Comparison of ENCODE assay signal across 10 cellular contexts in genomic region chr4:40289366-40290188, GRCh38. TPM values are rescaled to one million over a fixed set of nuclear protein-coding genes. Genes with fewer than 3 reads are reported as not detected.
DNase-seq lines count a peak whose midpoint lies in the region; ATAC-seq, FAIRE-seq and TF ChIP-seq lines count a peak whose summit lies in the region.
"Had no signal": no experiment of that assay in that cellular context is flagged by ENCODE, and none has a peak within 500 bp of the region (broad histone marks: within the 10 kb centered on the region; RNA-seq: fewer than 3 reads in every experiment).

No MANE protein-coding gene starts in this region.

- peak overlapping the region; percentile 69 for H3K4me3 Mint-ChIP-seq in T-helper 2 cell treated with Interferon-gamma antibody and Interleukin-4, amounts not matched to agents 5 μg/mL and 100 μg/mL, for 36 hours
- H3K4me3 Mint-ChIP-seq in naive B cell: peak overlapping the region; percentile 31 to 89 (median 72)

- no peaks in the 10 kb centered on the region for H3K27me3 Mint-ChIP-seq in T-helper 2 cell treated with Interferon-gamma antibody and Interleukin-4, amounts not matched to agents 5 μg/mL and 100 μg/mL, for 36 hours (ENCODE audit: low read depth)
- H3K27me3 Mint-ChIP-seq in naive B cell: no peaks in the 10 kb centered on the region

- no peak for TF ChIP-seq POLR2A in GM12891 (IDR thresholded peaks at IDR 0.05; ENCODE audit: low read depth, low read length)

- H3K4me1 Mint-ChIP-seq in T-helper 2 cell treated with Interferon-gamma antibody and Interleukin-4, amounts not matched to agents 5 μg/mL and 100 μg/mL, for 36 hours (ENCODE audit: low read depth): peaks cover 44% of the 10 kb centered on the region
- peaks cover 54 to 90% (median 87%) of the 10 kb centered on the region in 3 donors for H3K4me1 Mint-ChIP-seq in naive B cell

- peak; percentile 41 for FAIRE-seq in GM12891 (lab: Jason Lieb, UNC)
- FAIRE-seq: TTC549 had no signal

- ATAC-seq in HG03442 (IDR thresholded peaks at IDR 0.05; ENCODE audit: unreplicated experiment): peak; percentile 74
- peak; percentile 74 to 75 for ATAC-seq in naive B cell (ENCODE audit: low read depth in 2 of 2)

- H3K27ac Mint-ChIP-seq in T-helper 2 cell treated with Interferon-gamma antibody and Interleukin-4, amounts not matched to agents 5 μg/mL and 100 μg/mL, for 36 hours: peak overlapping the region; percentile 83
- peak overlapping the region; percentile 60 to 95 (median 91) for H3K27ac Mint-ChIP-seq in naive B cell

- peaks cover 8% of the 10 kb centered on the region for H3K9me3 Mint-ChIP-seq in T-helper 2 cell treated with Interferon-gamma antibody and Interleukin-4, amounts not matched to agents 5 μg/mL and 100 μg/mL, for 36 hours
- H3K9me3 Mint-ChIP-seq in naive B cell: no peaks in the 10 kb centered on the region

- H3K36me3 Mint-ChIP-seq in T-helper 2 cell treated with Interferon-gamma antibody and Interleukin-4, amounts not matched to agents 5 μg/mL and 100 μg/mL, for 36 hours (ENCODE audit: low read depth): peaks cover 3% of the 10 kb centered on the region
- H3K36me3 Mint-ChIP-seq in naive B cell: no peaks in the 10 kb centered on the region

- DNase-seq in GM12891 (ENCODE audit: insufficient read length, low spot score): no peak
- peak; percentile 57 for DNase-seq in T-helper 2 cell treated with Interferon-gamma antibody and Interleukin-4, amounts not matched to agents 5 μg/mL and 100 μg/mL, for 36 hours (ENCODE audit: low spot score)
- DNase-seq in naive B cell: peak; percentile 60
- DNase-seq in kidney glomerular epithelial cell (lab: John Stamatoyannopoulos, UW): no peak
- DNase-seq in NCI-H82 treated with DMSO at 0.1 percent for 48 hours (lab: John Stamatoyannopoulos, UW; ENCODE audit: unreplicated experiment): no peak
- DNase-seq in activated CD8-positive, alpha-beta memory T cell treated with anti-CD3 and anti-CD28 coated beads, Interleukin-2, amount 50 U/mL, for 4 hours: no peak
- DNase-seq in substantia nigra (lab: John Stamatoyannopoulos, UW): no peak
- DNase-seq: GM23248 had no signal

- H3K27ac ChIP-seq in substantia nigra (ENCODE audit: low read depth, low read length, poor library complexity, severe bottlenecking): no peak overlapping the region
- H3K27ac ChIP-seq: GM23248 had no signal

TF ChIP-seq in GM12891, 5 proteins besides CTCF, POLR2A, EP300 and RAD21:
- TF ChIP-seq POU2F2 (IDR thresholded peaks at IDR 0.05; ENCODE audit: low read depth, low read length) (no peak), TAF1 (IDR thresholded peaks at IDR 0.05; ENCODE audit: low read depth, low read length) (no peak), POLR2AphosphoS5 (IDR thresholded peaks at IDR 0.05; ENCODE audit: low read depth, low read length) (no peak), PAX5 (IDR thresholded peaks at IDR 0.05; ENCODE audit: insufficient read depth, low read length, severe bottlenecking) (no peak), SPI1 (IDR thresholded peaks at IDR 0.05; ENCODE audit: low read depth, low read length) (no peak)
TF ChIP-seq in GM12891: peak in this region for 0.

RNA-seq across cellular contexts. Expression of gene CHRNA9, which starts 45.6 kb away (rescaled TPM):
- 0.04 TPM for polyA plus RNA-seq in GM12891 (2012; ENCODE audit: low read depth, missing spikeins)
- under 1 TPM in 1 of 6 donors, not detected in 5; 0.25 TPM for polyA plus RNA-seq in naive B cell (ENCODE audit: low read depth in 6 of 6)

Comparison
In these comparisons a context has a peak if more than half of its experiments do, and no peak if none do; other contexts are left out.
1. DNase-seq: peak in T-helper 2 cell treated with Interferon-gamma antibody and Interleukin-4, amounts not matched to agents 5 μg/mL and 100 μg/mL, for 36 hours (single experiment) and naive B cell (single experiment); none in GM12891 (single experiment), kidney glomerular epithelial cell (single experiment), NCI-H82 treated with DMSO at 0.1 percent for 48 hours (single experiment), activated CD8-positive, alpha-beta memory T cell treated with anti-CD3 and anti-CD28 coated beads, Interleukin-2, amount 50 U/mL, for 4 hours (single experiment) and substantia nigra (0 of 49).